In genomic region chr13:20418953-20419352, GRCh38 we compare ENCODE assay signal across 18 cellular contexts.
A peak's percentile ranks its signal among the peaks of the same experiment; 100 is the strongest.
DNase-seq lines count a peak whose midpoint lies in the region; TF ChIP-seq lines count a peak whose summit lies in the region.
"Had no signal": no experiment of that assay in that cellular context is flagged by ENCODE, and none has a peak within 500 bp of the region (broad histone marks: within the 10 kb centered on the region; RNA-seq: fewer than 3 reads in every experiment).

No MANE protein-coding gene starts in this region.

- DNase-seq in T-helper 2 cell treated with Interferon-gamma antibody and Interleukin-4, amounts not matched to agents 5 μg/mL and 100 μg/mL, for 36 hours (ENCODE audit: low spot score): no peak
- no peak for DNase-seq in T-helper 2 cell
- no peak for DNase-seq in activated naive CD8-positive, alpha-beta T cell treated with anti-CD3 and anti-CD28 coated beads for 36 hours
- peak; percentile 24 for DNase-seq in mesenteric fat pad (ENCODE audit: low spot score)
- DNase-seq in tibial artery: no peak
- no peak for DNase-seq in Kasumi-1 (lab: John Stamatoyannopoulos, UW)
- DNase-seq in SJCRH30: no peak
- DNase-seq: 8988T, DMS79, foreskin melanocyte, NCI-H1048, NCI-H2107, NCI-H526, upper lobe of right lung had no signal

- H3K4me3 ChIP-seq in HEK293 (ENCODE audit: low read depth, low read length) (no peak overlapping the region), tibial artery (no peak overlapping the region), SJCRH30 (no peak overlapping the region)
- H3K4me3 ChIP-seq: upper lobe of right lung had no signal

- H3K27me3 Mint-ChIP-seq in T-helper 2 cell treated with Interferon-gamma antibody and Interleukin-4, amounts not matched to agents 5 μg/mL and 100 μg/mL, for 36 hours (ENCODE audit: low read depth): no peaks in the 10 kb centered on the region
- no peaks in the 10 kb centered on the region for H3K27me3 Mint-ChIP-seq in activated naive CD8-positive, alpha-beta T cell treated with anti-CD3 and anti-CD28 coated beads for 36 hours
- H3K27me3 Mint-ChIP-seq: stimulated activated memory B cell treated with anti-CD40 and anti-IgM and Interleukin-4, amounts not matched to agents 10 μg/mL and 1 μg/mL and 100 μg/mL, for 72 hours had no signal

- H3K27ac Mint-ChIP-seq in T-helper 2 cell treated with Interferon-gamma antibody and Interleukin-4, amounts not matched to agents 5 μg/mL and 100 μg/mL, for 36 hours: peak overlapping the region; percentile 62
- H3K27ac Mint-ChIP-seq in activated naive CD8-positive, alpha-beta T cell treated with anti-CD3 and anti-CD28 coated beads for 36 hours: peak overlapping the region; percentile 91
- H3K27ac Mint-ChIP-seq: CD14-positive monocyte; stimulated activated memory B cell treated with anti-CD40 and anti-IgM and Interleukin-4, amounts not matched to agents 10 μg/mL and 1 μg/mL and 100 μg/mL, for 72 hours had no signal

- no peaks in the 10 kb centered on the region for H3K36me3 ChIP-seq in HEK293 (ENCODE audit: control insufficient read depth in 2 of 2, insufficient read depth in 1 of 2, low read length in 2 of 2)
- H3K36me3 ChIP-seq in tibial artery: no peaks in the 10 kb centered on the region
- no peaks in the 10 kb centered on the region for H3K36me3 ChIP-seq in SJCRH30
- H3K36me3 ChIP-seq: upper lobe of right lung had no signal

- intact Hi-C loops in tibial artery (cut with DNase I; ENCODE audit: low total_unique reads): no loop called here

- H3K4me3 Mint-ChIP-seq in T-helper 2 cell treated with Interferon-gamma antibody and Interleukin-4, amounts not matched to agents 5 μg/mL and 100 μg/mL, for 36 hours: peak overlapping the region; percentile 34
- H3K4me3 Mint-ChIP-seq in activated naive CD8-positive, alpha-beta T cell treated with anti-CD3 and anti-CD28 coated beads for 36 hours: no peak overlapping the region
- H3K4me3 Mint-ChIP-seq: CD14-positive monocyte; stimulated activated memory B cell treated with anti-CD40 and anti-IgM and Interleukin-4, amounts not matched to agents 10 μg/mL and 1 μg/mL and 100 μg/mL, for 72 hours had no signal

- H3K27me3 ChIP-seq in tibial artery (no peaks in the 10 kb centered on the region), SJCRH30 (no peaks in the 10 kb centered on the region)
- H3K27me3 ChIP-seq: upper lobe of right lung had no signal

- H3K9me3 ChIP-seq in HEK293 (ENCODE audit: control insufficient read depth, insufficient read depth, low read depth, low read length) (no peaks in the 10 kb centered on the region), tibial artery (no peaks in the 10 kb centered on the region), SJCRH30 (replicated peaks) (no peaks in the 10 kb centered on the region)
- H3K9me3 ChIP-seq: upper lobe of right lung had no signal

- H3K36me3 Mint-ChIP-seq in T-helper 2 cell treated with Interferon-gamma antibody and Interleukin-4, amounts not matched to agents 5 μg/mL and 100 μg/mL, for 36 hours (ENCODE audit: low read depth): peaks cover 19% of the 10 kb centered on the region
- H3K36me3 Mint-ChIP-seq in activated naive CD8-positive, alpha-beta T cell treated with anti-CD3 and anti-CD28 coated beads for 36 hours: peaks cover 40% of the 10 kb centered on the region

- no peak for TF ChIP-seq CTCF in HEK293 (tag by site-specific recombination; IDR thresholded peaks at IDR 0.05)
- no peak for TF ChIP-seq CTCF in tibial artery (IDR thresholded peaks at IDR 0.05)

- H3K4me1 Mint-ChIP-seq in T-helper 2 cell treated with Interferon-gamma antibody and Interleukin-4, amounts not matched to agents 5 μg/mL and 100 μg/mL, for 36 hours (ENCODE audit: low read depth): peaks cover 33% of the 10 kb centered on the region
- peaks cover 39% of the 10 kb centered on the region for H3K4me1 Mint-ChIP-seq in activated naive CD8-positive, alpha-beta T cell treated with anti-CD3 and anti-CD28 coated beads for 36 hours
- H3K4me1 Mint-ChIP-seq: CD14-positive monocyte had no signal

- CTCF ChIA-PET in HEK293 (lab: Yijun Ruan, JAX): interaction anchor here (0.7 kb wide), 1 partner anchor 103 kb away, joined by 4 read pairs; no protein-coding TSS in a partner anchor

- H3K9me3 Mint-ChIP-seq in T-helper 2 cell treated with Interferon-gamma antibody and Interleukin-4, amounts not matched to agents 5 μg/mL and 100 μg/mL, for 36 hours: peaks cover 10% of the 10 kb centered on the region
- peaks cover 12% of the 10 kb centered on the region for H3K9me3 Mint-ChIP-seq in activated naive CD8-positive, alpha-beta T cell treated with anti-CD3 and anti-CD28 coated beads for 36 hours
- H3K9me3 Mint-ChIP-seq: stimulated activated memory B cell treated with anti-CD40 and anti-IgM and Interleukin-4, amounts not matched to agents 10 μg/mL and 1 μg/mL and 100 μg/mL, for 72 hours had no signal

- H3K4me1 ChIP-seq in HEK293 (ENCODE audit: control insufficient read depth, insufficient read depth, low read length) (no peaks in the 10 kb centered on the region), tibial artery (peaks cover 0 to 30% (median 14%) of the 10 kb centered on the region in 4 donors), SJCRH30 (no peaks in the 10 kb centered on the region)

- H3K27ac ChIP-seq in HEK293 (ENCODE audit: extremely low read depth, low read depth, low read length) (no peak overlapping the region), tibial artery (peak overlapping the region in 1 of 2 donors; percentile 35), SJCRH30 (no peak overlapping the region)
- H3K27ac ChIP-seq: upper lobe of right lung, VCaP had no signal

- POLR2A ChIA-PET in HEK293 (lab: Yijun Ruan, JAX): no interaction called here

TF ChIP-seq in HEK293, 187 proteins besides CTCF, POLR2A, EP300 and RAD21:
- TF ChIP-seq ZNF677 (tag by site-specific recombination; IDR thresholded peaks at IDR 0.05): peak; percentile 99
- no peak for TF ChIP-seq BCL11A (tag by site-specific recombination; IDR thresholded peaks at IDR 0.05; ENCODE audit: low read depth)
- TF ChIP-seq ZNF449 (tag by site-specific recombination; IDR thresholded peaks at IDR 0.05): no peak
- no peak for TF ChIP-seq ZNF335 (tag by site-specific recombination; conservative IDR thresholded peaks at IDR 0.05)
- no peak for TF ChIP-seq ZSCAN4 (tag by site-specific recombination; IDR thresholded peaks at IDR 0.05)
